ENCODE assay signal across 30 cellular contexts in the genomic region with DNA sequence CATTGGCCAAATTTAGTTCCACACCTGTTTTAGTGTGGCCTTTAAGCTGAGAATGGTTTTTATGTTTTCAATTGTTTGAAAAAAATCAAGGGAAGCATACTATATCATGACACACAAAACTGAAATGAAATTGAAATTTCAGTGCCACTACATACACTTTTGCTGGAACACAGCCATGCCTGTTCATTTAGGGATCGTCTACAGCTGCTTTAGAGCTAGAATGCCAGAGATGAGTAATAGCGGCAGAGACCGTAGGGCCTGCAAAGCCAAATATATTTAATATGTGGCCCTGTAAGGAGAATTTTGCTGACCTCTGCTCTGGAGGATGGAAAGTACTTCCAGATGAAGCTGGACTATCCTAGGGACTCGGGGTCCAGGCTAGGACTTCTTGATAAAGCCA.
DNase-seq lines count a peak whose midpoint lies in the region; ATAC-seq, FAIRE-seq and TF ChIP-seq lines count a peak whose summit lies in the region.
"Had no signal": no experiment of that assay in that cellular context is flagged by ENCODE, and none has a peak within 500 bp of the region (broad histone marks: within the 10 kb centered on the region; RNA-seq: fewer than 3 reads in every experiment).

No MANE protein-coding gene starts in this region.

- H3K36me3 ChIP-seq in bronchial epithelial cell (ENCODE audit: control insufficient read depth, insufficient read depth, low read length), result no peaks in the 10 kb centered on the region
- H3K36me3 ChIP-seq: adrenal gland, esophagus muscularis mucosa, prostate gland, right lobe of liver, tibial artery had no signal

- H3K4me3 Mint-ChIP-seq in immature natural killer cell, result no peak overlapping the region
- no peak overlapping the region for H3K4me3 Mint-ChIP-seq in natural killer cell
- no peak overlapping the region for H3K4me3 Mint-ChIP-seq in progenitor cell of endocrine pancreas (ENCODE audit: low read depth)
- H3K4me3 Mint-ChIP-seq: activated CD8-positive, alpha-beta T cell treated with anti-CD3 and anti-CD28 coated beads for 36 hours; activated naive CD4-positive, alpha-beta T cell treated with anti-CD3 and anti-CD28 coated beads for 36 hours; CD4-positive, alpha-beta memory T cell; central memory CD8-positive, alpha-beta T cell; dendritic cell treated with granulocyte-macrophage colony-stimulating factor and Interleukin-4, amounts not matched to agents 40 ng/mL and 50 ng/mL, for 4 days; endodermal cell had no signal

- no peak overlapping the region for H3K4me3 ChIP-seq in bronchial epithelial cell (ENCODE audit: low read depth, low read length)
- H3K4me3 ChIP-seq: adrenal gland, esophagus muscularis mucosa, PC-9, prostate gland, right lobe of liver, tibial artery had no signal

- TF ChIP-seq CTCF in bronchial epithelial cell (IDR thresholded peaks at IDR 0.05; ENCODE audit: insufficient read depth, low read length, severe bottlenecking) (no peak), natural killer cell (IDR thresholded peaks at IDR 0.05) (no peak), progenitor cell of endocrine pancreas (IDR thresholded peaks at IDR 0.05; ENCODE audit: unreplicated experiment) (no peak)

- no peaks in the 10 kb centered on the region for H3K27me3 ChIP-seq in bronchial epithelial cell (ENCODE audit: control insufficient read depth, insufficient read depth, low read length)
- H3K27me3 ChIP-seq: adrenal gland, esophagus muscularis mucosa, right lobe of liver, tibial artery had no signal

- H3K36me3 Mint-ChIP-seq in immature natural killer cell (no peaks in the 10 kb centered on the region), natural killer cell (no peaks in the 10 kb centered on the region), progenitor cell of endocrine pancreas (ENCODE audit: insufficient read depth) (no peaks in the 10 kb centered on the region)
- H3K36me3 Mint-ChIP-seq: CD4-positive, alpha-beta memory T cell had no signal

- no peaks in the 10 kb centered on the region for H3K9me3 Mint-ChIP-seq in immature natural killer cell
- no peaks in the 10 kb centered on the region for H3K9me3 Mint-ChIP-seq in natural killer cell
- H3K9me3 Mint-ChIP-seq in progenitor cell of endocrine pancreas (ENCODE audit: low read depth), result no peaks in the 10 kb centered on the region
- H3K9me3 Mint-ChIP-seq: activated CD8-positive, alpha-beta T cell treated with anti-CD3 and anti-CD28 coated beads for 36 hours; activated naive CD4-positive, alpha-beta T cell treated with anti-CD3 and anti-CD28 coated beads for 36 hours; CD4-positive, alpha-beta memory T cell; central memory CD8-positive, alpha-beta T cell; dendritic cell treated with granulocyte-macrophage colony-stimulating factor and Interleukin-4, amounts not matched to agents 40 ng/mL and 50 ng/mL, for 4 days; endodermal cell had no signal

- no peak for FAIRE-seq in bronchial epithelial cell (lab: Jason Lieb, UNC)
- FAIRE-seq: HepG2, islet of Langerhans had no signal

- DNase-seq in EH (ENCODE audit: low read depth), result peak; percentile 54
- peak; percentile 65 for DNase-seq in NCI-H1694 (lab: John Stamatoyannopoulos, UW)
- peak; percentile 17 for DNase-seq in bronchial epithelial cell (ENCODE audit: low read depth)
- DNase-seq in myocyte (ENCODE audit: low read depth), result peak; percentile 84
- DNase-seq in immature natural killer cell, result no peak
- DNase-seq in SKM-1 (lab: John Stamatoyannopoulos, UW; ENCODE audit: unreplicated experiment), result no peak
- no peak for DNase-seq in natural killer cell
- no peak for DNase-seq in progenitor cell of endocrine pancreas (ENCODE audit: low spot score, unreplicated experiment)
- DNase-seq: activated CD8-positive, alpha-beta T cell treated with anti-CD3 and anti-CD28 coated beads for 36 hours; activated naive CD4-positive, alpha-beta T cell treated with anti-CD3 and anti-CD28 coated beads for 36 hours; adrenal gland; CD4-positive, alpha-beta memory T cell; endodermal cell; HCEC 1CT; left ventricle myocardium superior; NCI-H2171; NCI-H524; PC-9; SHP77; stimulated activated CD4-positive, alpha-beta T cell treated with anti-CD3 and anti-CD28 coated beads, Interleukin-12 subunit alpha, Interleukin-12 subunit beta, amount 100 ng/mL, for 4 hours; stimulated activated CD4-positive, alpha-beta T cell treated with anti-CD3 and anti-CD28 coated beads, Interleukin-2, amount 100 ng/mL, for 48 hours; SW 1271; tibial artery had no signal

- H3K27ac Mint-ChIP-seq in immature natural killer cell (no peak overlapping the region), natural killer cell (no peak overlapping the region), progenitor cell of endocrine pancreas (no peak overlapping the region)
- H3K27ac Mint-ChIP-seq: activated CD8-positive, alpha-beta T cell treated with anti-CD3 and anti-CD28 coated beads for 36 hours; activated naive CD4-positive, alpha-beta T cell treated with anti-CD3 and anti-CD28 coated beads for 36 hours; dendritic cell treated with granulocyte-macrophage colony-stimulating factor and Interleukin-4, amounts not matched to agents 40 ng/mL and 50 ng/mL, for 4 days; endodermal cell had no signal

- intact Hi-C loops in natural killer cell (cut with micrococcal nuclease), result no loop called here

- H3K4me1 Mint-ChIP-seq in immature natural killer cell, result peaks cover 4 to 10% of the 10 kb centered on the region in 2 donors
- H3K4me1 Mint-ChIP-seq in natural killer cell, result peaks cover 0 to 7% of the 10 kb centered on the region in 2 donors
- peaks cover 8% of the 10 kb centered on the region for H3K4me1 Mint-ChIP-seq in progenitor cell of endocrine pancreas (ENCODE audit: low read depth)
- H3K4me1 Mint-ChIP-seq: endodermal cell had no signal

- peaks cover 0 to 2% (median 2%) of the 10 kb centered on the region in 3 donors for H3K27me3 Mint-ChIP-seq in immature natural killer cell (ENCODE audit: low read depth in 3 of 3)
- no peaks in the 10 kb centered on the region for H3K27me3 Mint-ChIP-seq in natural killer cell (ENCODE audit: low read depth in 2 of 2)
- no peaks in the 10 kb centered on the region for H3K27me3 Mint-ChIP-seq in progenitor cell of endocrine pancreas
- H3K27me3 Mint-ChIP-seq: activated CD8-positive, alpha-beta T cell treated with anti-CD3 and anti-CD28 coated beads for 36 hours; central memory CD8-positive, alpha-beta T cell had no signal

- ATAC-seq in natural killer cell, result no peak
- ATAC-seq: activated CD8-positive, alpha-beta T cell treated with anti-CD3 and anti-CD28 coated beads for 36 hours; HepG2; left ventricle myocardium superior; right lobe of liver had no signal

Comparison
In these comparisons a context has a peak if more than half of its experiments do, and no peak if none do; other contexts are left out.
1. DNase-seq: peak in EH (single experiment), NCI-H1694 (single experiment), bronchial epithelial cell (single experiment) and myocyte (single experiment); none in immature natural killer cell (0 of 3), SKM-1 (single experiment), natural killer cell (single experiment) and progenitor cell of endocrine pancreas (single experiment).